ENCODE assay signal across 1 cellular context in the genomic region with DNA sequence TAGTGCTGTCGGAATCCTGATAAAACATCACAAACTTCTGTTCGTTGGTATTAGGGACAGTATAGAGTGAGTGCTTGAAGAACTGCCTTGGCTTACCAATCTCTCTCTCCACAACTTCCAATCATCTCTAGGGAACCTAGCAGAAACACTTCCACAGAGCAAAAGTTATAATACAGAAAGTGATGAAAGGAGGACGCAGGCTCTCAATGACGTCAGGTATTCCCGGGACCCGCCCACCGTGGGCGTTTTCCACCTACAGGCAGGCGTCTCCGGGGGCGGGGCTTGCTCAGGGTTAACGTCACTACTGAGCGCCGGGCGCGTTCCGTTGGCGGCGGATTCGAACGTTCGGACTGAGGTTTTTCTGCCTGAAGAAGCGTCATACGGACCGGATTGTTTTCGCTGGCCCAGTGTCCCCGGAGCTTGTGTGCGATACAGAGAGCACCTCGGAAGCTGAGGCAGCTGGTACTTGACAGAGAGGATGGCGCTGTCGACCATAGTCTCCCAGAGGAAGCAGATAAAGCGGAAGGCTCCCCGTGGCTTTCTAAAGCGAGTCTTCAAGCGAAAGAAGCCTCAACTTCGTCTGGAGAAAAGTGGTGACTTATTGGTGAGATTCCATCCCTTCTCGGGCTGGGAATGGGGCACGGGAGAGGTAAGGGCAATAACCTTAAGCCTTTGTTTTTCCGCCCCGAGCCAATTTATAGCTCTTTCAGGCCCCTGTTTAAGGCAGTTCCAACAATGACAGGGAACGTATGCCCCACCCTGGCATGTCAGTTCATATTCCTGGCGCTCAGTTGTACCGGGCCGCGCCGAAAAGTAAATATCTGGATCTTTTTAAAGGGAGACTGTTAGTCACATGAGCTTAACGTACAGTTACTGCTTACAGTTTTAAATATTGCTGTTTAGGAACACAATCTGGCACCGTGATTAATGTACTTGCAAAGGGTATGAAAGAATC.
TF ChIP-seq lines count a peak whose summit lies in the region.

CENPW (plus strand) TSS at position 320 of the 955 bp plus-strand sequence; CDS start at position 479, 159 bp downstream.

TF ChIP-seq in HepG2, 621 proteins besides CTCF, POLR2A, EP300 and RAD21 (continued from another document and continues in another):
- TF ChIP-seq ELF1 (CRISPR knock-in tag; IDR thresholded peaks at IDR 0.05): peak; percentile 72; the same call in 1 of the 2 replicates
- TF ChIP-seq POGZ (CRISPR knock-in tag; IDR thresholded peaks at IDR 0.05): peak; percentile 99
- no peak for TF ChIP-seq SATB2 (CRISPR knock-in tag; IDR thresholded peaks at IDR 0.05)
- no peak for TF ChIP-seq KDM1A (CRISPR knock-in tag; IDR thresholded peaks at IDR 0.05)
- no peak for TF ChIP-seq RBAK (CRISPR knock-in tag; IDR thresholded peaks at IDR 0.05)
- TF ChIP-seq ZIK1 (CRISPR knock-in tag; IDR thresholded peaks at IDR 0.05; ENCODE audit: borderline replicate concordance, low read depth): no peak
- peak; percentile 82 for TF ChIP-seq SRF (IDR thresholded peaks at IDR 0.05; ENCODE audit: low read depth, low read length)
- peak; percentile 57; the same call in 1 of the 2 replicates for TF ChIP-seq ZNF747 (CRISPR knock-in tag; IDR thresholded peaks at IDR 0.05; ENCODE audit: borderline replicate concordance)
- peak; percentile 37; the same call in 1 of the 2 replicates for TF ChIP-seq SMAD1 (CRISPR knock-in tag; IDR thresholded peaks at IDR 0.05; ENCODE audit: borderline replicate concordance, low read depth)
- TF ChIP-seq, protein P1, sequence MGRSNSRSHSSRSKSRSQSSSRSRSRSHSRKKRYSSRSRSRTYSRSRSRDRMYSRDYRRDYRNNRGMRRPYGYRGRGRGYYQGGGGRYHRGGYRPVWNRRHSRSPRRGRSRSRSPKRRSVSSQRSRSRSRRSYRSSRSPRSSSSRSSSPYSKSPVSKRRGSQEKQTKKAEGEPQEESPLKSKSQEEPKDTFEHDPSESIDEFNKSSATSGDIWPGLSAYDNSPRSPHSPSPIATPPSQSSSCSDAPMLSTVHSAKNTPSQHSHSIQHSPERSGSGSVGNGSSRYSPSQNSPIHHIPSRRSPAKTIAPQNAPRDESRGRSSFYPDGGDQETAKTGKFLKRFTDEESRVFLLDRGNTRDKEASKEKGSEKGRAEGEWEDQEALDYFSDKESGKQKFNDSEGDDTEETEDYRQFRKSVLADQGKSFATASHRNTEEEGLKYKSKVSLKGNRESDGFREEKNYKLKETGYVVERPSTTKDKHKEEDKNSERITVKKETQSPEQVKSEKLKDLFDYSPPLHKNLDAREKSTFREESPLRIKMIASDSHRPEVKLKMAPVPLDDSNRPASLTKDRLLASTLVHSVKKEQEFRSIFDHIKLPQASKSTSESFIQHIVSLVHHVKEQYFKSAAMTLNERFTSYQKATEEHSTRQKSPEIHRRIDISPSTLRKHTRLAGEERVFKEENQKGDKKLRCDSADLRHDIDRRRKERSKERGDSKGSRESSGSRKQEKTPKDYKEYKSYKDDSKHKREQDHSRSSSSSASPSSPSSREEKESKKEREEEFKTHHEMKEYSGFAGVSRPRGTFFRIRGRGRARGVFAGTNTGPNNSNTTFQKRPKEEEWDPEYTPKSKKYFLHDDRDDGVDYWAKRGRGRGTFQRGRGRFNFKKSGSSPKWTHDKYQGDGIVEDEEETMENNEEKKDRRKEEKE (IDR thresholded peaks at IDR 0.05): no peak
- peak; percentile 84 for TF ChIP-seq KDM4B (CRISPR knock-in tag; IDR thresholded peaks at IDR 0.05)
- no peak for TF ChIP-seq MTA3 (CRISPR knock-in tag; IDR thresholded peaks at IDR 0.05)
- TF ChIP-seq, protein P2, sequence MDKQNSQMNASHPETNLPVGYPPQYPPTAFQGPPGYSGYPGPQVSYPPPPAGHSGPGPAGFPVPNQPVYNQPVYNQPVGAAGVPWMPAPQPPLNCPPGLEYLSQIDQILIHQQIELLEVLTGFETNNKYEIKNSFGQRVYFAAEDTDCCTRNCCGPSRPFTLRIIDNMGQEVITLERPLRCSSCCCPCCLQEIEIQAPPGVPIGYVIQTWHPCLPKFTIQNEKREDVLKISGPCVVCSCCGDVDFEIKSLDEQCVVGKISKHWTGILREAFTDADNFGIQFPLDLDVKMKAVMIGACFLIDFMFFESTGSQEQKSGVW (CRISPR knock-in tag; IDR thresholded peaks at IDR 0.05; ENCODE audit: borderline replicate concordance): no peak
- TF ChIP-seq TOPORS (CRISPR knock-in tag; IDR thresholded peaks at IDR 0.05): no peak
- TF ChIP-seq, protein P3, sequence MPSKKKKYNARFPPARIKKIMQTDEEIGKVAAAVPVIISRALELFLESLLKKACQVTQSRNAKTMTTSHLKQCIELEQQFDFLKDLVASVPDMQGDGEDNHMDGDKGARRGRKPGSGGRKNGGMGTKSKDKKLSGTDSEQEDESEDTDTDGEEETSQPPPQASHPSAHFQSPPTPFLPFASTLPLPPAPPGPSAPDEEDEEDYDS (CRISPR knock-in tag; IDR thresholded peaks at IDR 0.05): peak; percentile 66; the same call in 1 of the 2 replicates
- TF ChIP-seq FOXP1 (IDR thresholded peaks at IDR 0.05): no peak
- no peak for TF ChIP-seq FOXP1 (CRISPR knock-in tag; IDR thresholded peaks at IDR 0.05)
- TF ChIP-seq ZNF557 (CRISPR knock-in tag; IDR thresholded peaks at IDR 0.05): no peak
- no peak for TF ChIP-seq TCF7 (IDR thresholded peaks at IDR 0.05; ENCODE audit: low read depth)
- TF ChIP-seq JUNB (CRISPR knock-in tag; IDR thresholded peaks at IDR 0.05; ENCODE audit: borderline replicate concordance): no peak
- no peak for TF ChIP-seq ZBTB39 (CRISPR knock-in tag; IDR thresholded peaks at IDR 0.05)
- 0 out of 2 replicates have a peak, but pooled peaks have one; percentile 22 for TF ChIP-seq MTA1 (CRISPR knock-in tag; IDR thresholded peaks at IDR 0.05; ENCODE audit: borderline replicate concordance)
- no peak for TF ChIP-seq ZC3H4 (CRISPR knock-in tag; IDR thresholded peaks at IDR 0.05; ENCODE audit: borderline replicate concordance)
- TF ChIP-seq FOSL1 (CRISPR knock-in tag; IDR thresholded peaks at IDR 0.05; ENCODE audit: borderline replicate concordance): peak; percentile 23; the same call in 1 of the 2 replicates
- TF ChIP-seq KDM5B (CRISPR knock-in tag; IDR thresholded peaks at IDR 0.05; ENCODE audit: borderline replicate concordance): peak; percentile 81; the same call in 1 of the 2 replicates
- TF ChIP-seq MIER2 (CRISPR knock-in tag; IDR thresholded peaks at IDR 0.05): 0 out of 2 replicates have a peak, but pooled peaks have one; percentile 49
- peak; percentile 22; the same call in 1 of the 2 replicates for TF ChIP-seq TBX2 (CRISPR knock-in tag; IDR thresholded peaks at IDR 0.05; ENCODE audit: borderline replicate concordance)
- peak; percentile 33; the same call in 1 of the 2 replicates for TF ChIP-seq ELF3 (CRISPR knock-in tag; IDR thresholded peaks at IDR 0.05)
- no peak for TF ChIP-seq ZNF414 (CRISPR knock-in tag; IDR thresholded peaks at IDR 0.05)
- TF ChIP-seq, protein P4, sequence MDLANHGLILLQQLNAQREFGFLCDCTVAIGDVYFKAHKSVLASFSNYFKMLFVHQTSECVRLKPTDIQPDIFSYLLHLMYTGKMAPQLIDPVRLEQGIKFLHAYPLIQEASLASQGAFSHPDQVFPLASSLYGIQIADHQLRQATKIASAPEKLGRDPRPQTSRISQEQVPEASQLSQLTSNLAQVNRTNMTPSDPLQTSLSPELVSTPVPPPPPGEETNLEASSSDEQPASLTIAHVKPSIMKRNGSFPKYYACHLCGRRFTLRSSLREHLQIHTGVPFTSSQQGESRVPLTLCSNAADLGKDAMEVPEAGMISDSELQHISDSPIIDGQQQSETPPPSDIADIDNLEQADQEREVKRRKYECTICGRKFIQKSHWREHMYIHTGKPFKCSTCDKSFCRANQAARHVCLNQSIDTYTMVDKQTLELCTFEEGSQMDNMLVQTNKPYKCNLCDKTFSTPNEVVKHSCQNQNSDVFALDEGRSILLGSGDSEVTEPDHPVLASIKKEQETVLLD (CRISPR knock-in tag; IDR thresholded peaks at IDR 0.05; ENCODE audit: low read depth): no peak
- no peak; the same call in 1 of the 2 replicates for TF ChIP-seq ZNF589 (CRISPR knock-in tag; conservative IDR thresholded peaks at IDR 0.05)
- peak; percentile 96 for TF ChIP-seq ZFP36L1 (CRISPR knock-in tag; IDR thresholded peaks at IDR 0.05)
- no peak for TF ChIP-seq SAFB2 (CRISPR knock-in tag; IDR thresholded peaks at IDR 0.05; ENCODE audit: borderline replicate concordance, low read depth)
- TF ChIP-seq BHLHE40 (IDR thresholded peaks at IDR 0.05; ENCODE audit: low read length): peak; percentile 38; the same call in 1 of the 2 replicates
- TF ChIP-seq CBX5 (CRISPR knock-in tag; IDR thresholded peaks at IDR 0.05; ENCODE audit: borderline replicate concordance): no peak; the same call in 1 of the 2 replicates
- no peak for TF ChIP-seq ZNF7 (CRISPR knock-in tag; IDR thresholded peaks at IDR 0.05)
- no peak for TF ChIP-seq ZNF12 (CRISPR knock-in tag; IDR thresholded peaks at IDR 0.05)
- peak; percentile 76; the same call in 1 of the 2 replicates for TF ChIP-seq ZNF441 (CRISPR knock-in tag; IDR thresholded peaks at IDR 0.05; ENCODE audit: borderline replicate concordance)
- no peak for TF ChIP-seq ZNF543 (CRISPR knock-in tag; IDR thresholded peaks at IDR 0.05)
- TF ChIP-seq ZNF143 (CRISPR knock-in tag; IDR thresholded peaks at IDR 0.05): 0 out of 2 replicates have a peak, but pooled peaks have one; percentile 27
- no peak for TF ChIP-seq ZNF572 (CRISPR knock-in tag; IDR thresholded peaks at IDR 0.05)
- no peak for TF ChIP-seq ADNP (CRISPR knock-in tag; IDR thresholded peaks at IDR 0.05)
- TF ChIP-seq HNRNPUL1 (IDR thresholded peaks at IDR 0.05; ENCODE audit: low read depth, low read length): no peak
- TF ChIP-seq REL (CRISPR knock-in tag; conservative IDR thresholded peaks at IDR 0.05): no peak
- peak; percentile 54; the same call in 1 of the 2 replicates for TF ChIP-seq DNMT1 (CRISPR knock-in tag; IDR thresholded peaks at IDR 0.05)
- TF ChIP-seq ZFAT (CRISPR knock-in tag; conservative IDR thresholded peaks at IDR 0.05): no peak
- no peak for TF ChIP-seq TBX3 (IDR thresholded peaks at IDR 0.05; ENCODE audit: borderline replicate concordance)
- TF ChIP-seq MLX (CRISPR knock-in tag; IDR thresholded peaks at IDR 0.05): no peak; the same call in 1 of the 2 replicates
- TF ChIP-seq ZBTB3 (CRISPR knock-in tag; IDR thresholded peaks at IDR 0.05; ENCODE audit: borderline replicate concordance, low read depth): peak; percentile 63; the same call in 1 of the 2 replicates
- TF ChIP-seq ZNF577 (CRISPR knock-in tag; IDR thresholded peaks at IDR 0.05; ENCODE audit: borderline replicate concordance, low read depth): no peak
- TF ChIP-seq CC2D1A (CRISPR knock-in tag; IDR thresholded peaks at IDR 0.05): no peak
- TF ChIP-seq, protein P5, sequence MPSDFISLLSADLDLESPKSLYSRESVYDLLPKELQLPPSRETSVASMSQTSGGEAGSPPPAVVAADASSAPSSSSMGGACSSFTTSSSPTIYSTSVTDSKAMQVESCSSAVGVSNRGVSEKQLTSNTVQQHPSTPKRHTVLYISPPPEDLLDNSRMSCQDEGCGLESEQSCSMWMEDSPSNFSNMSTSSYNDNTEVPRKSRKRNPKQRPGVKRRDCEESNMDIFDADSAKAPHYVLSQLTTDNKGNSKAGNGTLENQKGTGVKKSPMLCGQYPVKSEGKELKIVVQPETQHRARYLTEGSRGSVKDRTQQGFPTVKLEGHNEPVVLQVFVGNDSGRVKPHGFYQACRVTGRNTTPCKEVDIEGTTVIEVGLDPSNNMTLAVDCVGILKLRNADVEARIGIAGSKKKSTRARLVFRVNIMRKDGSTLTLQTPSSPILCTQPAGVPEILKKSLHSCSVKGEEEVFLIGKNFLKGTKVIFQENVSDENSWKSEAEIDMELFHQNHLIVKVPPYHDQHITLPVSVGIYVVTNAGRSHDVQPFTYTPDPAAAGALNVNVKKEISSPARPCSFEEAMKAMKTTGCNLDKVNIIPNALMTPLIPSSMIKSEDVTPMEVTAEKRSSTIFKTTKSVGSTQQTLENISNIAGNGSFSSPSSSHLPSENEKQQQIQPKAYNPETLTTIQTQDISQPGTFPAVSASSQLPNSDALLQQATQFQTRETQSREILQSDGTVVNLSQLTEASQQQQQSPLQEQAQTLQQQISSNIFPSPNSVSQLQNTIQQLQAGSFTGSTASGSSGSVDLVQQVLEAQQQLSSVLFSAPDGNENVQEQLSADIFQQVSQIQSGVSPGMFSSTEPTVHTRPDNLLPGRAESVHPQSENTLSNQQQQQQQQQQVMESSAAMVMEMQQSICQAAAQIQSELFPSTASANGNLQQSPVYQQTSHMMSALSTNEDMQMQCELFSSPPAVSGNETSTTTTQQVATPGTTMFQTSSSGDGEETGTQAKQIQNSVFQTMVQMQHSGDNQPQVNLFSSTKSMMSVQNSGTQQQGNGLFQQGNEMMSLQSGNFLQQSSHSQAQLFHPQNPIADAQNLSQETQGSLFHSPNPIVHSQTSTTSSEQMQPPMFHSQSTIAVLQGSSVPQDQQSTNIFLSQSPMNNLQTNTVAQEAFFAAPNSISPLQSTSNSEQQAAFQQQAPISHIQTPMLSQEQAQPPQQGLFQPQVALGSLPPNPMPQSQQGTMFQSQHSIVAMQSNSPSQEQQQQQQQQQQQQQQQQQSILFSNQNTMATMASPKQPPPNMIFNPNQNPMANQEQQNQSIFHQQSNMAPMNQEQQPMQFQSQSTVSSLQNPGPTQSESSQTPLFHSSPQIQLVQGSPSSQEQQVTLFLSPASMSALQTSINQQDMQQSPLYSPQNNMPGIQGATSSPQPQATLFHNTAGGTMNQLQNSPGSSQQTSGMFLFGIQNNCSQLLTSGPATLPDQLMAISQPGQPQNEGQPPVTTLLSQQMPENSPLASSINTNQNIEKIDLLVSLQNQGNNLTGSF (CRISPR knock-in tag; IDR thresholded peaks at IDR 0.05): 0 out of 2 replicates have a peak, but pooled peaks have one; percentile 62
- TF ChIP-seq PHF20 (CRISPR knock-in tag; IDR thresholded peaks at IDR 0.05): peak; percentile 94
